ENCODE assay signal across 15 cellular contexts in the genomic region with DNA sequence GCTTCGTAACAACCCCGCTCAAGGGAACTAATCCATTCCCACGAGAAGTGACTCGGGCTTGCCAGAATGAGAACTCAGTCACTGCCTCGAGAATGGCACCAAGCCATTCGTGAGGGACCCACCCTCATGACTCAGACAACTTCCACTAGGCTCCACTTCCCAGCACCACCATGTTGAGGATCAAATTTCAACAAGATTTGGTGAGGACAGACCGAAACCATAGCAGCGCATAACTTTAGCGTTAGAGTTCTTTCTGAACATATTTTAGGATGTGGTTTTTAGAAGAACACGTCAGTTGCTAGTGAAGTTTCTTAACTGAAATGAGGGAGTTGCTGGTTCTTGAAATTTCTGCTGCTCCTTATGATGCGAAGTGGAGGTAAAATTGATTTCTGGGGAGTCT. TPM values are rescaled to one million over a fixed set of nuclear protein-coding genes. Genes with fewer than 3 reads are reported as not detected.
DNase-seq lines count a peak whose midpoint lies in the region; ATAC-seq and TF ChIP-seq lines count a peak whose summit lies in the region.
"Had no signal": no experiment of that assay in that cellular context is flagged by ENCODE, and none has a peak within 500 bp of the region (broad histone marks: within the 10 kb centered on the region; RNA-seq: fewer than 3 reads in every experiment).

No MANE protein-coding gene starts in this region.

- no peaks in the 10 kb centered on the region for H3K36me3 ChIP-seq in MG63
- no peaks in the 10 kb centered on the region for H3K36me3 ChIP-seq in osteoblast (ENCODE audit: insufficient read depth, low read length)
- no peaks in the 10 kb centered on the region for H3K36me3 ChIP-seq in BE2C

- peak overlapping the region; percentile 42 for H2AFZ ChIP-seq in osteoblast (ENCODE audit: low read length)

- H3K9me3 ChIP-seq in MG63 (no peaks in the 10 kb centered on the region), osteoblast (ENCODE audit: low read depth, low read length) (no peaks in the 10 kb centered on the region), BE2C (no peaks in the 10 kb centered on the region)

- peak overlapping the region; percentile 73 for H3K4me2 ChIP-seq in osteoblast (ENCODE audit: insufficient read depth, low read length)

- no peak overlapping the region for H3K27ac Mint-ChIP-seq in naive thymus-derived CD8-positive, alpha-beta T cell
- H3K27ac Mint-ChIP-seq: activated naive CD8-positive, alpha-beta T cell treated with anti-CD3 and anti-CD28 coated beads, Interleukin-2, amount 50 U/mL, for 24 hours; natural killer cell; stimulated activated naive B cell treated with anti-CD40 and anti-IgM and Interleukin-4, amounts not matched to agents 10 μg/mL and 1 μg/mL and 100 μg/mL, for 72 hours had no signal

- no peaks in the 10 kb centered on the region for H3K36me3 Mint-ChIP-seq in naive thymus-derived CD8-positive, alpha-beta T cell
- H3K36me3 Mint-ChIP-seq: immature natural killer cell; natural killer cell; stimulated activated naive B cell treated with anti-CD40 and anti-IgM and Interleukin-4, amounts not matched to agents 10 μg/mL and 1 μg/mL and 100 μg/mL, for 72 hours had no signal

- DNase-seq in EL, result peak; percentile 99
- peak; percentile 63 for DNase-seq in MG63
- DNase-seq in brain pericyte (ENCODE audit: low read depth, low spot score), result peak; percentile 67
- peak; percentile 87 for DNase-seq in osteoblast (ENCODE audit: insufficient read length, low spot score, missing footprints)
- DNase-seq in naive thymus-derived CD8-positive, alpha-beta T cell, result no peak
- DNase-seq in BE2C, result no peak
- DNase-seq in activated gamma-delta T cell treated with Interleukin-2 at 50 U/mL for 16 hours, result no peak
- no peak for DNase-seq in iPS-NIHi7 (ENCODE audit: extremely low spot score)
- DNase-seq: activated CD8-positive, alpha-beta memory T cell treated with anti-CD3 and anti-CD28 coated beads for 24 hours; activated naive CD8-positive, alpha-beta T cell treated with anti-CD3 and anti-CD28 coated beads, Interleukin-2, amount 50 U/mL, for 24 hours; immature natural killer cell; natural killer cell; NCI-H1105; stimulated activated CD4-positive, alpha-beta T cell treated with anti-CD3 and anti-CD28 coated beads, Interleukin-15, amount 100 ng/mL, for 24 hours; stimulated activated naive B cell treated with anti-CD40 and anti-IgM and Interleukin-4, amounts not matched to agents 10 μg/mL and 1 μg/mL and 100 μg/mL, for 72 hours had no signal

- no peak for ATAC-seq in naive thymus-derived CD8-positive, alpha-beta T cell
- ATAC-seq: activated naive CD8-positive, alpha-beta T cell treated with anti-CD3 and anti-CD28 coated beads, Interleukin-2, amount 50 U/mL, for 24 hours; natural killer cell; stimulated activated naive B cell treated with anti-CD40 and anti-IgM and Interleukin-4, amounts not matched to agents 10 μg/mL and 1 μg/mL and 100 μg/mL, for 72 hours had no signal

- no peak for TF ChIP-seq CTCF in osteoblast (IDR thresholded peaks at IDR 0.05; ENCODE audit: extremely low read depth, low read depth, low read length)
- TF ChIP-seq CTCF in BE2C (IDR thresholded peaks at IDR 0.05; ENCODE audit: low read depth, low read length), result no peak

- peaks cover 63% of the 10 kb centered on the region for H3K4me1 ChIP-seq in osteoblast (ENCODE audit: insufficient read depth, low read length)
- no peaks in the 10 kb centered on the region for H3K4me1 ChIP-seq in BE2C

- H3K9me3 Mint-ChIP-seq in naive thymus-derived CD8-positive, alpha-beta T cell, result peaks cover 0 to 7% (median 2%) of the 10 kb centered on the region in 9 donors

- H3K27ac ChIP-seq in osteoblast (ENCODE audit: low read depth, low read length), result peak overlapping the region; percentile 92

- no peaks in the 10 kb centered on the region for H3K4me1 Mint-ChIP-seq in naive thymus-derived CD8-positive, alpha-beta T cell
- H3K4me1 Mint-ChIP-seq: activated naive CD8-positive, alpha-beta T cell treated with anti-CD3 and anti-CD28 coated beads, Interleukin-2, amount 50 U/mL, for 24 hours; natural killer cell; stimulated activated naive B cell treated with anti-CD40 and anti-IgM and Interleukin-4, amounts not matched to agents 10 μg/mL and 1 μg/mL and 100 μg/mL, for 72 hours had no signal

- POLR2A ChIA-PET in naive thymus-derived CD8-positive, alpha-beta T cell (lab: Charles Lee), result no interaction called here

- H3K27me3 ChIP-seq in MG63 (no peaks in the 10 kb centered on the region), osteoblast (ENCODE audit: insufficient read depth, low read length) (no peaks in the 10 kb centered on the region), BE2C (peaks cover 36% of the 10 kb centered on the region)

- H3K27me3 Mint-ChIP-seq in naive thymus-derived CD8-positive, alpha-beta T cell, result peaks cover 0 to 10% (median 4%) of the 10 kb centered on the region in 5 donors
- H3K27me3 Mint-ChIP-seq: stimulated activated naive B cell treated with anti-CD40 and anti-IgM and Interleukin-4, amounts not matched to agents 10 μg/mL and 1 μg/mL and 100 μg/mL, for 72 hours had no signal

- no peak overlapping the region for H3K4me3 Mint-ChIP-seq in naive thymus-derived CD8-positive, alpha-beta T cell
- H3K4me3 Mint-ChIP-seq: activated naive CD8-positive, alpha-beta T cell treated with anti-CD3 and anti-CD28 coated beads, Interleukin-2, amount 50 U/mL, for 24 hours; natural killer cell; stimulated activated naive B cell treated with anti-CD40 and anti-IgM and Interleukin-4, amounts not matched to agents 10 μg/mL and 1 μg/mL and 100 μg/mL, for 72 hours had no signal

- no peaks in the 10 kb centered on the region for H4K20me1 ChIP-seq in osteoblast (ENCODE audit: insufficient read depth, low read length)

- no peak overlapping the region for H3K4me3 ChIP-seq in MG63
- peak overlapping the region; percentile 39 for H3K4me3 ChIP-seq in osteoblast (ENCODE audit: insufficient read depth, low read length)
- no peak overlapping the region for H3K4me3 ChIP-seq in BE2C (ENCODE audit: low read depth, low read length)

- peaks cover 71% of the 10 kb centered on the region for H3K79me2 ChIP-seq in osteoblast (ENCODE audit: insufficient read depth, low read length)

RNA-seq across cellular contexts. Expression of gene PTPRG, which starts 13.5 kb away (rescaled TPM):
- 3.1 and 6.1 TPM in 2 replicates for total RNA-seq in MG63 (2014; rRNA removed; shearing (Covaris generic); ENCODE audit: low replicate concordance)
- 148 TPM in 2 replicates for total RNA-seq in osteoblast
- not detected for total RNA-seq in naive thymus-derived CD8-positive, alpha-beta T cell
- not detected for polyA plus RNA-seq in naive thymus-derived CD8-positive, alpha-beta T cell
- polyA plus RNA-seq in BE2C (2012; ENCODE audit: insufficient read depth, insufficient read length, low read depth), result 1.0 TPM

Comparison
In these comparisons a context has a peak if more than half of its experiments do, and no peak if none do; other contexts are left out.
1. DNase-seq: peak in EL (single experiment), MG63 (single experiment), brain pericyte (single experiment) and osteoblast (single experiment); none in naive thymus-derived CD8-positive, alpha-beta T cell (0 of 10), BE2C (single experiment), activated gamma-delta T cell treated with Interleukin-2 at 50 U/mL for 16 hours (single experiment) and iPS-NIHi7 (single experiment).
2. RNA of gene PTPRG, which starts 13.5 kb away (total RNA-seq): 148 TPM in osteoblast; 3.1 to 6.1 TPM in MG63 and not detected in naive thymus-derived CD8-positive, alpha-beta T cell; every median in the first group is over 10 times any median in the second.